Comparison of ENCODE assay signal across 16 cellular contexts in the genomic region with DNA sequence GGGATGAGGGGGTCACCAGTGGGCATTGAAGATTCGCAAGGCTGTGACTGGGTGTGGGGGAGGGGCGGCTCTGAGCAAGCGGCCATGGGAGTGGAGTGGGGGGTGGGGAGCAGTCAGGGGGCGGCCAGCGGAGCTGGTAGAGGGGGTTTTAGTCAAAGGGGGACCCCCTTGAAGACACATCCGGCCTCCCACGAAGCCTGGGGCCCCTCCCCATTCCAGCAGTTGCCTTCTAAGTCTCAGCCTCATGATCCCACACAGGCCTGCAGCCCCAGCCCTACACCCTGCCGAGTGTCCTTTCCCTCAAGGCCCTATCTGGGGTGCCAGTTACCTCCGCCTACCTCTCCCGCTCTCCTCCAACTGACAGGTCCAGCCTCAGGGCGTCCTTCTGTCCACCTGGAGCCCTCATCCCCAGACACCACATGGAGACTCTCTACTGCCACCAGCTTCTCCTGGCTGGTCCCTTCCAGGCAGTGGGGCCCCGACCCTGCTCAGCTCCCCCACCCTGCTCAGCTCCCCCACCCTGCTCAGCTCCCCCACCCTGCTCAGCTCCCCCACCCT.
"Had no signal": no experiment of that assay in that cellular context is flagged by ENCODE, and none has a peak within 500 bp of the region (broad histone marks: within the 10 kb centered on the region; RNA-seq: fewer than 3 reads in every experiment).

No MANE protein-coding gene starts in this region.

- ATAC-seq: activated CD4-positive, alpha-beta T cell treated with anti-CD3 and anti-CD28 coated beads for 36 hours; naive thymus-derived CD4-positive, alpha-beta T cell; SK-N-SH treated with all-trans-retinoic acid at 6 μM for 48 hours; T-cell had no signal

- FAIRE-seq: frontal cortex had no signal

- H3K4me3 ChIP-seq: ascending aorta, stomach had no signal

- H3K4me1 ChIP-seq: ascending aorta, stomach had no signal

- H3K9me3 ChIP-seq: ascending aorta had no signal

- H3K36me3 ChIP-seq: ascending aorta, stomach had no signal

- DNase-seq: activated CD4-positive, alpha-beta T cell treated with anti-CD3 and anti-CD28 coated beads for 36 hours; activated CD4-positive, alpha-beta T cell treated with anti-CD3 and anti-CD28 coated beads, Interleukin-2, amount 50 U/mL, for 48 hours; activated gamma-delta T cell; activated T-cell treated with anti-CD3 and anti-CD28 coated beads, Interleukin-2, amount 50 U/mL, for 48 hours; cerebellar nuclear complex; cortex of kidney; mesenchymal stem cell; naive thymus-derived CD4-positive, alpha-beta T cell; nucleus accumbens; stimulated activated CD4-positive, alpha-beta T cell treated with anti-CD3 and anti-CD28 coated beads, Interleukin-12 subunit alpha, Interleukin-12 subunit beta, amount 100 ng/mL, for 4 hours; stomach; T-cell; trophoblast cell had no signal

- H3K27ac ChIP-seq: ascending aorta, stomach had no signal
